ENCODE assay signal across 9 cellular contexts in genomic region chr10:119371704-119372663, GRCh38.
A peak's percentile ranks its signal among the peaks of the same experiment; 100 is the strongest.
DNase-seq lines count a peak whose midpoint lies in the region; ATAC-seq and TF ChIP-seq lines count a peak whose summit lies in the region.
"Had no signal": no experiment of that assay in that cellular context is flagged by ENCODE, and none has a peak within 500 bp of the region (broad histone marks: within the 10 kb centered on the region; RNA-seq: fewer than 3 reads in every experiment).

No MANE protein-coding gene starts in this region.

- peak; percentile 35 for TF ChIP-seq CTCF in chondrocyte (IDR thresholded peaks at IDR 0.05)
- no peak for TF ChIP-seq CTCF in gastrocnemius medialis (IDR thresholded peaks at IDR 0.05 in 4 of 5, conservative IDR thresholded peaks at IDR 0.05 in 1 of 5)

- H3K27me3 ChIP-seq in gastrocnemius medialis = no peaks in the 10 kb centered on the region

- H3K9me3 ChIP-seq in gastrocnemius medialis = no peaks in the 10 kb centered on the region

- ATAC-seq in GM18502 (IDR thresholded peaks at IDR 0.05; ENCODE audit: poor library complexity, unreplicated experiment) (peak; percentile 65), HG02588 (IDR thresholded peaks at IDR 0.05; ENCODE audit: unreplicated experiment) (peak; percentile 48), gastrocnemius medialis (no peak), GM18511 (IDR thresholded peaks at IDR 0.05; ENCODE audit: unreplicated experiment) (no peak)

- H3K27ac Mint-ChIP-seq in chondrocyte (ENCODE audit: unreplicated experiment) = no peak overlapping the region

- no peaks in the 10 kb centered on the region for H3K9me3 Mint-ChIP-seq in chondrocyte (ENCODE audit: low read depth)

- intact Hi-C loops in gastrocnemius medialis (cut with DNase I; ENCODE audit: low total_unique reads) = loop anchor here (10.0 kb wide), 1 partner anchor 617 kb away; the partner anchor contains the start of gene CACUL1

- H3K4me1 ChIP-seq in gastrocnemius medialis = peaks cover 34 to 60% of the 10 kb centered on the region in 2 donors

- no peaks in the 10 kb centered on the region for H3K36me3 Mint-ChIP-seq in chondrocyte (ENCODE audit: low read depth)

- DNase-seq in chondrocyte (ENCODE audit: low spot score) (no peak), gastrocnemius medialis (no peak), NCI-H1105 treated with DMSO at 0.1 percent for 48 hours (lab: John Stamatoyannopoulos, UW) (no peak), caudate nucleus (lab: John Stamatoyannopoulos, UW) (no peak), DMS153 treated with DMSO at 0.1 percent for 48 hours (lab: John Stamatoyannopoulos, UW; ENCODE audit: unreplicated experiment) (no peak)
- DNase-seq: anterior cingulate cortex had no signal

- in situ Hi-C loops in gastrocnemius medialis (cut with MboI; ENCODE audit: low sequenced_read_pairs in 4 of 4) = no loop called here

- no peak for TF ChIP-seq POLR2A in gastrocnemius medialis (IDR thresholded peaks at IDR 0.05)

- H3K27ac ChIP-seq in gastrocnemius medialis (peak overlapping the region; percentile 71 to 81 (median 76)), caudate nucleus (ENCODE audit: low read depth, low read length) (no peak overlapping the region)

- H3K36me3 ChIP-seq in gastrocnemius medialis = no peaks in the 10 kb centered on the region

- H3K4me1 Mint-ChIP-seq in chondrocyte (ENCODE audit: low read depth) = peaks cover 25% of the 10 kb centered on the region

- H3K4me3 Mint-ChIP-seq in chondrocyte (ENCODE audit: unreplicated experiment) = no peak overlapping the region

- H3K4me3 ChIP-seq in gastrocnemius medialis = no peak overlapping the region

- H3K27me3 Mint-ChIP-seq in chondrocyte (ENCODE audit: low read depth) = no peaks in the 10 kb centered on the region

Comparison
In these comparisons a context has a peak if more than half of its experiments do, and no peak if none do; other contexts are left out.
1. ATAC-seq: peak in GM18502 (single experiment) and HG02588 (single experiment); none in gastrocnemius medialis (0 of 2) and GM18511 (single experiment).